In genomic region chr3:149751551-149751950, GRCh38 we compare ENCODE assay signal across 8 cellular contexts. TPM values are rescaled to one million over a fixed set of nuclear protein-coding genes. Genes with fewer than 3 reads are reported as not detected.
DNase-seq lines count a peak whose midpoint lies in the region; ATAC-seq and TF ChIP-seq lines count a peak whose summit lies in the region.

No MANE protein-coding gene starts in this region.

- intact Hi-C loops in activated T-helper 2 cell treated with anti-CD3 and anti-CD28 coated beads, Interferon-gamma antibody, Interleukin-2, Interleukin-4, amounts not matched to agents 10 μg/mL and 5 μg/mL and 100 μg/mL, durations not matched to agents 14 hours and 24 hours and 36 hours (cut with micrococcal nuclease), result no loop called here
- intact Hi-C loops in thyroid gland (cut with DNase I) (no loop called here), left colon (cut with DNase I, micrococcal nuclease) (no loop called here)

- peaks cover 28% of the 10 kb centered on the region for H3K4me1 Mint-ChIP-seq in activated T-cell treated with anti-CD3 and anti-CD28 coated beads, Interleukin-2, amount 50 U/mL, for 4 hours (ENCODE audit: low read depth)
- H3K4me1 Mint-ChIP-seq in activated T-helper 2 cell treated with anti-CD3 and anti-CD28 coated beads, Interferon-gamma antibody, Interleukin-2, Interleukin-4, amounts not matched to agents 10 μg/mL and 5 μg/mL and 100 μg/mL, durations not matched to agents 14 hours and 24 hours and 36 hours (ENCODE audit: low read depth), result peaks cover 17% of the 10 kb centered on the region

- H3K27ac Mint-ChIP-seq in activated T-helper 2 cell treated with anti-CD3 and anti-CD28 coated beads, Interferon-gamma antibody, Interleukin-2, Interleukin-4, amounts not matched to agents 10 μg/mL and 5 μg/mL and 100 μg/mL, durations not matched to agents 14 hours and 24 hours and 36 hours, result no peak overlapping the region

- no peaks in the 10 kb centered on the region for H3K27me3 ChIP-seq in kidney epithelial cell (ENCODE audit: control insufficient read depth, insufficient read depth, low read length)
- H3K27me3 ChIP-seq in thyroid gland, result no peaks in the 10 kb centered on the region

- 8 to 9% methylated on average over 4 of the region's 4 CpGs for WGBS in thyroid gland, 2 donors

- no peak for DNase-seq in activated T-cell treated with anti-CD3 and anti-CD28 coated beads, Interleukin-2, amount 50 U/mL, for 4 hours
- DNase-seq in activated T-cell treated with anti-CD3 and anti-CD28 coated beads for 4 hours, result no peak
- no peak for DNase-seq in activated T-helper 2 cell treated with anti-CD3 and anti-CD28 coated beads, Interferon-gamma antibody, Interleukin-2, Interleukin-4, amounts not matched to agents 10 μg/mL and 5 μg/mL and 100 μg/mL, durations not matched to agents 14 hours and 24 hours and 36 hours (ENCODE audit: low spot score)
- DNase-seq in kidney epithelial cell (ENCODE audit: low read depth), result no peak
- DNase-seq in thyroid gland, result no peak
- no peak for DNase-seq in left colon
- DNase-seq in omental fat pad (ENCODE audit: low spot score), result no peak
- no peak for DNase-seq in left lobe of liver (ENCODE audit: low spot score)

- H3K4me3 ChIP-seq in kidney epithelial cell (ENCODE audit: low read depth, low read length) (peak overlapping the region; percentile 85), thyroid gland (replicated peaks in 1 of 3) (peak overlapping the region; percentile 25 to 65 (median 61))

- no peak for ATAC-seq in activated T-cell treated with anti-CD3 and anti-CD28 coated beads, Interleukin-2, amount 50 U/mL, for 4 hours
- ATAC-seq in left colon, result no peak
- no peak for ATAC-seq in omental fat pad (ENCODE audit: low FRiP score)
- no peak for ATAC-seq in left lobe of liver

- H3K27me3 Mint-ChIP-seq in activated T-cell treated with anti-CD3 and anti-CD28 coated beads, Interleukin-2, amount 50 U/mL, for 4 hours (ENCODE audit: low read depth), result no peaks in the 10 kb centered on the region
- H3K27me3 Mint-ChIP-seq in activated T-helper 2 cell treated with anti-CD3 and anti-CD28 coated beads, Interferon-gamma antibody, Interleukin-2, Interleukin-4, amounts not matched to agents 10 μg/mL and 5 μg/mL and 100 μg/mL, durations not matched to agents 14 hours and 24 hours and 36 hours (ENCODE audit: low read depth), result peaks cover 4% of the 10 kb centered on the region

- TF ChIP-seq POLR2A in thyroid gland (IDR thresholded peaks at IDR 0.05), result no peak

- H3K9me3 ChIP-seq in thyroid gland, result no peaks in the 10 kb centered on the region

- H3K4me1 ChIP-seq in thyroid gland, result peaks cover 0 to 6% of the 10 kb centered on the region in 2 donors

- peak overlapping the region; percentile 95 for H3K4me3 Mint-ChIP-seq in activated T-cell treated with anti-CD3 and anti-CD28 coated beads, Interleukin-2, amount 50 U/mL, for 4 hours
- peak overlapping the region; percentile 97 for H3K4me3 Mint-ChIP-seq in activated T-helper 2 cell treated with anti-CD3 and anti-CD28 coated beads, Interferon-gamma antibody, Interleukin-2, Interleukin-4, amounts not matched to agents 10 μg/mL and 5 μg/mL and 100 μg/mL, durations not matched to agents 14 hours and 24 hours and 36 hours (ENCODE audit: low read depth)

- peaks cover 26% of the 10 kb centered on the region for H3K36me3 Mint-ChIP-seq in activated T-cell treated with anti-CD3 and anti-CD28 coated beads, Interleukin-2, amount 50 U/mL, for 4 hours (ENCODE audit: insufficient read depth)
- H3K36me3 Mint-ChIP-seq in activated T-helper 2 cell treated with anti-CD3 and anti-CD28 coated beads, Interferon-gamma antibody, Interleukin-2, Interleukin-4, amounts not matched to agents 10 μg/mL and 5 μg/mL and 100 μg/mL, durations not matched to agents 14 hours and 24 hours and 36 hours (ENCODE audit: low read depth), result peaks cover 35% of the 10 kb centered on the region

- peak overlapping the region in 2 of 3 donors; percentile 57 to 59 for H3K27ac ChIP-seq in thyroid gland

- H3K36me3 ChIP-seq in kidney epithelial cell (ENCODE audit: control insufficient read depth, insufficient read depth, low read length) (no peaks in the 10 kb centered on the region), thyroid gland (peaks cover 0 to 7% of the 10 kb centered on the region in 2 donors)

- H3K9me3 Mint-ChIP-seq in activated T-cell treated with anti-CD3 and anti-CD28 coated beads, Interleukin-2, amount 50 U/mL, for 4 hours, result no peaks in the 10 kb centered on the region
- H3K9me3 Mint-ChIP-seq in activated T-helper 2 cell treated with anti-CD3 and anti-CD28 coated beads, Interferon-gamma antibody, Interleukin-2, Interleukin-4, amounts not matched to agents 10 μg/mL and 5 μg/mL and 100 μg/mL, durations not matched to agents 14 hours and 24 hours and 36 hours, result no peaks in the 10 kb centered on the region

- TF ChIP-seq CTCF in kidney epithelial cell (IDR thresholded peaks at IDR 0.05; ENCODE audit: insufficient read depth, low read length, poor library complexity, severe bottlenecking), result no peak
- no peak for TF ChIP-seq CTCF in thyroid gland (IDR thresholded peaks at IDR 0.05)
- no peak for TF ChIP-seq CTCF in omental fat pad (IDR thresholded peaks at IDR 0.05)

RNA-seq across cellular contexts. Expression of gene COMMD2, which starts 0.7 kb away (rescaled TPM):
- total RNA-seq in activated T-cell treated with anti-CD3 and anti-CD28 coated beads, Interleukin-2, amount 50 U/mL, for 4 hours, result 10 to 100 TPM; 41.3 to 44.5 (median 44.1) TPM
- total RNA-seq in activated T-helper 2 cell treated with anti-CD3 and anti-CD28 coated beads, Interferon-gamma antibody, Interleukin-2, Interleukin-4, amounts not matched to agents 10 μg/mL and 5 μg/mL and 100 μg/mL, durations not matched to agents 14 hours and 24 hours and 36 hours, result 40.3 and 43.3 TPM in 2 replicates
- total RNA-seq in kidney epithelial cell, result 31.9 and 44.4 TPM in 2 replicates
- 10 to 100 TPM; 36.4 to 56.5 (median 45.6) TPM for total RNA-seq in thyroid gland
- 10 to 100 TPM; 25.5 to 27.5 TPM for total RNA-seq in left colon
- 10 to 100 TPM; 13.1 to 34.8 (median 19.5) TPM for total RNA-seq in omental fat pad
- total RNA-seq in left lobe of liver, result 9.5 TPM

RNA-seq across cellular contexts. Expression of gene ANKUB1, which starts 40.8 kb away (rescaled TPM):
- not detected for total RNA-seq in activated T-cell treated with anti-CD3 and anti-CD28 coated beads, Interleukin-2, amount 50 U/mL, for 4 hours
- total RNA-seq in activated T-helper 2 cell treated with anti-CD3 and anti-CD28 coated beads, Interferon-gamma antibody, Interleukin-2, Interleukin-4, amounts not matched to agents 10 μg/mL and 5 μg/mL and 100 μg/mL, durations not matched to agents 14 hours and 24 hours and 36 hours, result not detected in 2 replicates
- total RNA-seq in kidney epithelial cell (not detected in 2 replicates), thyroid gland (not detected), left colon (not detected), omental fat pad (not detected), left lobe of liver (not detected)
